Comparison of ENCODE assay signal across 18 cellular contexts in genomic region chr11:18111005-18111404, GRCh38. TPM values are rescaled to one million over a fixed set of nuclear protein-coding genes. Genes with fewer than 3 reads are reported as not detected.
DNase-seq lines count a peak whose midpoint lies in the region; ATAC-seq, FAIRE-seq and TF ChIP-seq lines count a peak whose summit lies in the region.
"Had no signal": no experiment of that assay in that cellular context is flagged by ENCODE, and none has a peak within 500 bp of the region (broad histone marks: within the 10 kb centered on the region; RNA-seq: fewer than 3 reads in every experiment).

No MANE protein-coding gene starts in this region.

- H3K36me3 Mint-ChIP-seq in mesothelial cell of epicardium = no peaks in the 10 kb centered on the region

- H4K20me1 ChIP-seq in HepG2 (ENCODE audit: insufficient read depth, low read length) = no peaks in the 10 kb centered on the region

- H3K9me3 ChIP-seq in HepG2 (ENCODE audit: low read length) (no peaks in the 10 kb centered on the region), right lobe of liver (no peaks in the 10 kb centered on the region)
- H3K9me3 ChIP-seq: HAP-1, SJSA1 had no signal

- H3K27ac Mint-ChIP-seq in mesothelial cell of epicardium = no peak overlapping the region

- no peak for TF ChIP-seq CTCF in HepG2 (CRISPR knock-in tag; IDR thresholded peaks at IDR 0.05)
- TF ChIP-seq CTCF in right lobe of liver (IDR thresholded peaks at IDR 0.05) = no peak
- TF ChIP-seq CTCF in mesothelial cell of epicardium (IDR thresholded peaks at IDR 0.05; ENCODE audit: unreplicated experiment) = no peak

- H3K4me1 Mint-ChIP-seq in mesothelial cell of epicardium = peaks cover 1% of the 10 kb centered on the region

- H3K4me1 ChIP-seq in HepG2 (ENCODE audit: insufficient read depth, low read length) = peaks cover 23% of the 10 kb centered on the region
- no peaks in the 10 kb centered on the region for H3K4me1 ChIP-seq in right lobe of liver
- H3K4me1 ChIP-seq: HAP-1 had no signal

- ATAC-seq in HepG2 (no peak), right lobe of liver (no peak), GM19455 (IDR thresholded peaks at IDR 0.05; ENCODE audit: unreplicated experiment) (no peak), GM18498 (IDR thresholded peaks at IDR 0.05; ENCODE audit: unreplicated experiment) (no peak)

- no peak overlapping the region for H3K4me2 ChIP-seq in HepG2 (ENCODE audit: low read depth, low read length)

- no peak for TF ChIP-seq RAD21 in HepG2 (CRISPR knock-in tag; IDR thresholded peaks at IDR 0.05)

- H3K79me2 ChIP-seq in HepG2 (ENCODE audit: insufficient read depth, low read length) = no peaks in the 10 kb centered on the region

- no peak for FAIRE-seq in HepG2 (lab: Jason Lieb, UNC)
- FAIRE-seq: GM19239 had no signal

- no TSS peak for BruUV-seq in HepG2 (replicated peaks; lab: Mats Ljungman, UMichigan)

- no peak overlapping the region for H2AFZ ChIP-seq in HepG2 (ENCODE audit: low read length)

- no peak overlapping the region for H3K4me3 Mint-ChIP-seq in mesothelial cell of epicardium

- in situ Hi-C loops in HepG2 (cut with HindIII; ENCODE audit: extremely low pct_ligation_motif_present, low pct_unique_long_range_greater_than_20kb) = loop anchor here (10.0 kb wide), 1 partner anchor 624 kb away; no protein-coding TSS in a partner anchor

- H3K36me3 ChIP-seq in HepG2 (replicated peaks in 1 of 2; ENCODE audit: control insufficient read depth in 1 of 2, insufficient read depth in 2 of 2, low read length in 2 of 2) (no peaks in the 10 kb centered on the region), right lobe of liver (no peaks in the 10 kb centered on the region)
- H3K36me3 ChIP-seq: HAP-1, SJSA1 had no signal

- no peak for DNase-seq in HepG2 (ENCODE audit: low spot score)
- DNase-seq in right lobe of liver = no peak
- peak; percentile 11 for DNase-seq in RPMI7951 (ENCODE audit: low read depth)
- peak; percentile 16 for DNase-seq in iPS-NIHi7 (ENCODE audit: extremely low spot score)
- DNase-seq in NCI-H2196 treated with DMSO at 0.1 percent for 48 hours (lab: John Stamatoyannopoulos, UW; ENCODE audit: unreplicated experiment) = no peak
- no peak for DNase-seq in mesothelial cell of epicardium (ENCODE audit: low spot score in 2 of 2, unreplicated experiment in 2 of 2)
- DNase-seq: 8988T, C1 segment of cervical spinal cord, KBM-7, NCI-H1417 treated with DMSO at 0.1 percent for 48 hours, NCI-H1930, NCI-H446 treated with DMSO at 0.1 percent for 48 hours had no signal

- TF ChIP-seq POLR2A in HepG2 (IDR thresholded peaks at IDR 0.05; ENCODE audit: insufficient read depth in 1 of 2, low read depth in 2 of 2, low read length in 2 of 2) = no peak
- no peak for TF ChIP-seq POLR2A in right lobe of liver (IDR thresholded peaks at IDR 0.05)

- no peaks in the 10 kb centered on the region for H3K9me3 Mint-ChIP-seq in mesothelial cell of epicardium

- H3K9ac ChIP-seq in HepG2 (ENCODE audit: insufficient read depth, low read depth, low read length) = no peak overlapping the region

- WGBS in HepG2 (ENCODE audit: low lambda C conversion rate) = 29% methylated on average over 2 of the region's 2 CpGs
- WGBS in right lobe of liver (ENCODE audit: insufficient coverage, low coverage, low lambda C conversion rate, missing lambda C conversion rate) = 26% methylated on average over 2 of the region's 2 CpGs

- peaks cover 0 to 4% of the 10 kb centered on the region in 2 experiments; a peak in 2 of 5 replicates for H3K27me3 ChIP-seq in HepG2 (ENCODE audit: control insufficient read depth in 1 of 2, insufficient read depth in 2 of 2, low read length in 2 of 2)
- H3K27me3 ChIP-seq in right lobe of liver = no peaks in the 10 kb centered on the region

- POLR2A ChIA-PET in HepG2 (lab: Yijun Ruan, JAX) = no interaction called here

- TF ChIP-seq EP300 in HepG2 (IDR thresholded peaks at IDR 0.05; ENCODE audit: low read depth in 2 of 2, low read length in 2 of 2) (no peak), HepG2 (CRISPR knock-in tag; IDR thresholded peaks at IDR 0.05; ENCODE audit: borderline replicate concordance) (no peak)

- CTCF ChIA-PET in HepG2 (lab: Yijun Ruan, JAX; ENCODE audit: low intra/inter-chr PET ratio, low total read pairs) = no interaction called here

- H3K4me3 ChIP-seq in HepG2 (replicated peaks in 1 of 3; ENCODE audit: insufficient read depth in 1 of 3, low read depth in 2 of 3, low read length in 3 of 3) (no peak overlapping the region), right lobe of liver (no peak overlapping the region)
- H3K4me3 ChIP-seq: HAP-1, SJSA1 had no signal

- H3K27me3 Mint-ChIP-seq in mesothelial cell of epicardium (ENCODE audit: low read depth) = peaks cover 56% of the 10 kb centered on the region

- intact Hi-C loops in HepG2 (cut with micrococcal nuclease; ENCODE audit: unreplicated experiment) = no loop called here
- intact Hi-C loops in right lobe of liver (cut with DNase I) = no loop called here

- H3K27ac ChIP-seq in HepG2 (ENCODE audit: extremely low read length, insufficient read depth, low read length) (no peak overlapping the region), right lobe of liver (no peak overlapping the region)
- H3K27ac ChIP-seq: SJSA1 had no signal

TF ChIP-seq in HepG2, 621 proteins besides CTCF, POLR2A, EP300 and RAD21 (continues in another document):
- TF ChIP-seq NFYB (CRISPR knock-in tag; IDR thresholded peaks at IDR 0.05) = no peak
- TF ChIP-seq, protein P1, sequence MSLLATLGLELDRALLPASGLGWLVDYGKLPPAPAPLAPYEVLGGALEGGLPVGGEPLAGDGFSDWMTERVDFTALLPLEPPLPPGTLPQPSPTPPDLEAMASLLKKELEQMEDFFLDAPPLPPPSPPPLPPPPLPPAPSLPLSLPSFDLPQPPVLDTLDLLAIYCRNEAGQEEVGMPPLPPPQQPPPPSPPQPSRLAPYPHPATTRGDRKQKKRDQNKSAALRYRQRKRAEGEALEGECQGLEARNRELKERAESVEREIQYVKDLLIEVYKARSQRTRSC (CRISPR knock-in tag; IDR thresholded peaks at IDR 0.05; ENCODE audit: low read depth) = no peak
- TF ChIP-seq MED1 (CRISPR knock-in tag; IDR thresholded peaks at IDR 0.05) = no peak
- TF ChIP-seq SP140L (CRISPR knock-in tag; IDR thresholded peaks at IDR 0.05; ENCODE audit: borderline replicate concordance) = no peak

RNA-seq across cellular contexts. Expression of gene SAAL1, which starts 5.1 kb away (rescaled TPM):
- total RNA-seq in HepG2 (2016; rRNA removed; fragmentation: Illumina TruSeq; extraction: Trizol) (45.7 and 46.0 TPM in 2 replicates), right lobe of liver (1 to 10 TPM; 4.2 to 6.8 (median 5.6) TPM), mesothelial cell of epicardium (28.5 to 29.7 TPM (median 29.0 TPM) in 3 replicates)
- 17.6 and 22.5 TPM in 2 replicates for total RNA-seq in HepG2 (2016; cell fraction: cytosol; rRNA removed; fragmentation: Illumina TruSeq; extraction: Trizol; ENCODE audit: low read depth)
- total RNA-seq in HepG2 (2016; cell fraction: insoluble cytoplasmic fraction; rRNA removed; fragmentation: Illumina TruSeq; extraction: Trizol) = 43.0 and 53.0 TPM in 2 replicates
- total RNA-seq in HepG2 (2016; cell fraction: membrane; rRNA removed; fragmentation: Illumina TruSeq; extraction: Trizol) = 19.9 and 22.6 TPM in 2 replicates
- total RNA-seq in HepG2 (2016; cell fraction: nucleus; rRNA removed; fragmentation: Illumina TruSeq; extraction: Trizol) = 40.8 and 46.9 TPM in 2 replicates
- 12.3 and 16.5 TPM in 2 replicates for polyA plus RNA-seq in HepG2 (2011; rRNA removed)
- polyA plus RNA-seq in HepG2 (2011; cell fraction: cytosol; rRNA removed) = 9.0 and 11.1 TPM in 2 replicates
- polyA plus RNA-seq in HepG2 (2011; cell fraction: nucleus; rRNA removed) = 7.9 and 8.7 TPM in 2 replicates
- 14.6 and 19.3 TPM in 2 replicates for polyA plus RNA-seq in HepG2 (2012)
- polyA plus RNA-seq in HepG2 (2016; cell fraction: cytosol; fragmentation: Illumina TruSeq; extraction: Trizol; ENCODE audit: low read depth) = 10.6 and 11.2 TPM in 2 replicates
- polyA plus RNA-seq in HepG2 (2016; cell fraction: insoluble cytoplasmic fraction; fragmentation: Illumina TruSeq; extraction: Trizol; ENCODE audit: low read depth) = 44.8 and 47.0 TPM in 2 replicates
- polyA plus RNA-seq in HepG2 (2016; cell fraction: membrane; fragmentation: Illumina TruSeq; extraction: Trizol; ENCODE audit: low read depth) = 14.9 and 17.6 TPM in 2 replicates
- 45.2 and 47.7 TPM in 2 replicates for polyA plus RNA-seq in HepG2 (2016; cell fraction: nucleus; fragmentation: Illumina TruSeq; extraction: Trizol; ENCODE audit: insufficient read depth, low read depth)
- polyA minus RNA-seq in HepG2 (2011; rRNA and poly(A)+ RNA removed; ENCODE audit: low replicate concordance) = 10.6 and 12.8 TPM in 2 replicates
- polyA minus RNA-seq in HepG2 (2011; cell fraction: cytosol; rRNA and poly(A)+ RNA removed) = 6.8 and 7.7 TPM in 2 replicates
- 28.5 and 31.5 TPM in 2 replicates for polyA minus RNA-seq in HepG2 (2011; cell fraction: nucleus; rRNA and poly(A)+ RNA removed)
- 30.9 and 31.7 TPM in 2 replicates for total RNA-seq in RPMI7951 (2014; rRNA removed; shearing (Covaris generic))

RNA-seq across cellular contexts. Expression of gene MRGPRX3, which starts 21.4 kb away (rescaled TPM):
- not detected in 2 replicates for total RNA-seq in HepG2 (2016; rRNA removed; fragmentation: Illumina TruSeq; extraction: Trizol)
- total RNA-seq in HepG2 (2016; cell fraction: cytosol; rRNA removed; fragmentation: Illumina TruSeq; extraction: Trizol; ENCODE audit: low read depth) = not detected in 2 replicates
- not detected in 2 replicates for total RNA-seq in HepG2 (2016; cell fraction: insoluble cytoplasmic fraction; rRNA removed; fragmentation: Illumina TruSeq; extraction: Trizol)
- not detected in 2 replicates for total RNA-seq in HepG2 (2016; cell fraction: membrane; rRNA removed; fragmentation: Illumina TruSeq; extraction: Trizol)
- total RNA-seq in HepG2 (2016; cell fraction: nucleus; rRNA removed; fragmentation: Illumina TruSeq; extraction: Trizol) = not detected in 2 replicates
- 0.51 and 0.53 TPM in 2 replicates for polyA plus RNA-seq in HepG2 (2011; rRNA removed)
- 0.40 and 0.69 TPM in 2 replicates for polyA plus RNA-seq in HepG2 (2011; cell fraction: cytosol; rRNA removed)
- not detected in 2 replicates for polyA plus RNA-seq in HepG2 (2011; cell fraction: nucleus; rRNA removed)
- 0.12 TPM in 1 of 2 replicates, not detected in the other for polyA plus RNA-seq in HepG2 (2012)
- polyA plus RNA-seq in HepG2 (2016; cell fraction: cytosol; fragmentation: Illumina TruSeq; extraction: Trizol; ENCODE audit: low read depth) = not detected in 2 replicates
- polyA plus RNA-seq in HepG2 (2016; cell fraction: insoluble cytoplasmic fraction; fragmentation: Illumina TruSeq; extraction: Trizol; ENCODE audit: low read depth) = not detected in 2 replicates
- not detected in 2 replicates for polyA plus RNA-seq in HepG2 (2016; cell fraction: membrane; fragmentation: Illumina TruSeq; extraction: Trizol; ENCODE audit: low read depth)
- polyA plus RNA-seq in HepG2 (2016; cell fraction: nucleus; fragmentation: Illumina TruSeq; extraction: Trizol; ENCODE audit: insufficient read depth, low read depth) = not detected in 2 replicates
- 0.68 TPM in 1 of 2 replicates, not detected in the other for polyA minus RNA-seq in HepG2 (2011; rRNA and poly(A)+ RNA removed; ENCODE audit: low replicate concordance)
- polyA minus RNA-seq in HepG2 (2011; cell fraction: cytosol; rRNA and poly(A)+ RNA removed) = not detected in 2 replicates
- polyA minus RNA-seq in HepG2 (2011; cell fraction: nucleus; rRNA and poly(A)+ RNA removed) = not detected in 2 replicates
- total RNA-seq in right lobe of liver = under 1 TPM in 1 of 6 experiments, not detected in 5; 0.16 TPM
- not detected in 2 replicates for total RNA-seq in RPMI7951 (2014; rRNA removed; shearing (Covaris generic))
- not detected in 3 replicates for total RNA-seq in mesothelial cell of epicardium
- total RNA-seq: Daoy, SJSA1 had no signal

Comparison
In these comparisons a context has a peak if more than half of its experiments do, and no peak if none do; other contexts are left out.
1. DNase-seq: peak in RPMI7951 (single experiment) and iPS-NIHi7 (single experiment); none in HepG2 (single experiment), right lobe of liver (0 of 3), NCI-H2196 treated with DMSO at 0.1 percent for 48 hours (single experiment) and mesothelial cell of epicardium (0 of 2).